Comparison of ENCODE assay signal across 1 cellular context in genomic region chr1:166302919-166303758, GRCh38.
TF ChIP-seq lines count a peak whose summit lies in the region.

No MANE protein-coding gene starts in this region.

TF ChIP-seq in GM23338, 12 proteins besides CTCF, POLR2A, EP300 and RAD21:
- TF ChIP-seq, protein P1, sequence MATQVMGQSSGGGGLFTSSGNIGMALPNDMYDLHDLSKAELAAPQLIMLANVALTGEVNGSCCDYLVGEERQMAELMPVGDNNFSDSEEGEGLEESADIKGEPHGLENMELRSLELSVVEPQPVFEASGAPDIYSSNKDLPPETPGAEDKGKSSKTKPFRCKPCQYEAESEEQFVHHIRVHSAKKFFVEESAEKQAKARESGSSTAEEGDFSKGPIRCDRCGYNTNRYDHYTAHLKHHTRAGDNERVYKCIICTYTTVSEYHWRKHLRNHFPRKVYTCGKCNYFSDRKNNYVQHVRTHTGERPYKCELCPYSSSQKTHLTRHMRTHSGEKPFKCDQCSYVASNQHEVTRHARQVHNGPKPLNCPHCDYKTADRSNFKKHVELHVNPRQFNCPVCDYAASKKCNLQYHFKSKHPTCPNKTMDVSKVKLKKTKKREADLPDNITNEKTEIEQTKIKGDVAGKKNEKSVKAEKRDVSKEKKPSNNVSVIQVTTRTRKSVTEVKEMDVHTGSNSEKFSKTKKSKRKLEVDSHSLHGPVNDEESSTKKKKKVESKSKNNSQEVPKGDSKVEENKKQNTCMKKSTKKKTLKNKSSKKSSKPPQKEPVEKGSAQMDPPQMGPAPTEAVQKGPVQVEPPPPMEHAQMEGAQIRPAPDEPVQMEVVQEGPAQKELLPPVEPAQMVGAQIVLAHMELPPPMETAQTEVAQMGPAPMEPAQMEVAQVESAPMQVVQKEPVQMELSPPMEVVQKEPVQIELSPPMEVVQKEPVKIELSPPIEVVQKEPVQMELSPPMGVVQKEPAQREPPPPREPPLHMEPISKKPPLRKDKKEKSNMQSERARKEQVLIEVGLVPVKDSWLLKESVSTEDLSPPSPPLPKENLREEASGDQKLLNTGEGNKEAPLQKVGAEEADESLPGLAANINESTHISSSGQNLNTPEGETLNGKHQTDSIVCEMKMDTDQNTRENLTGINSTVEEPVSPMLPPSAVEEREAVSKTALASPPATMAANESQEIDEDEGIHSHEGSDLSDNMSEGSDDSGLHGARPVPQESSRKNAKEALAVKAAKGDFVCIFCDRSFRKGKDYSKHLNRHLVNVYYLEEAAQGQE (IDR thresholded peaks at IDR 0.05; ENCODE audit: unreplicated experiment): no peak
- TF ChIP-seq NANOG (IDR thresholded peaks at IDR 0.05; ENCODE audit: borderline replicate concordance): no peak
- TF ChIP-seq CREB1 (CRISPR knock-in tag; IDR thresholded peaks at IDR 0.05; ENCODE audit: low read depth): no peak
- no peak for TF ChIP-seq EZH2 (IDR thresholded peaks at IDR 0.05; ENCODE audit: low read depth, unreplicated experiment)
TF ChIP-seq in GM23338: peak in this region for 0.
